10 cellular contexts compared by ENCODE assay signal in genomic region chr2:64607381-64607780, GRCh38. TPM values are rescaled to one million over a fixed set of nuclear protein-coding genes. Genes with fewer than 3 reads are reported as not detected.
DNase-seq lines count a peak whose midpoint lies in the region; ATAC-seq and TF ChIP-seq lines count a peak whose summit lies in the region.
"Had no signal": no experiment of that assay in that cellular context is flagged by ENCODE, and none has a peak within 500 bp of the region (broad histone marks: within the 10 kb centered on the region; RNA-seq: fewer than 3 reads in every experiment).

No MANE protein-coding gene starts in this region.

- H3F3A ChIP-seq in smooth muscle cell (ENCODE audit: low read depth), result peaks cover 5% of the 10 kb centered on the region

- H3K9me3 Mint-ChIP-seq in T-helper 2 cell treated with Interferon-gamma antibody and Interleukin-4, amounts not matched to agents 5 μg/mL and 100 μg/mL, for 36 hours, result peaks cover 11% of the 10 kb centered on the region

- H3K4me3 Mint-ChIP-seq in T-helper 2 cell treated with Interferon-gamma antibody and Interleukin-4, amounts not matched to agents 5 μg/mL and 100 μg/mL, for 36 hours, result peak overlapping the region; percentile 68

- H3K27ac Mint-ChIP-seq in T-helper 2 cell treated with Interferon-gamma antibody and Interleukin-4, amounts not matched to agents 5 μg/mL and 100 μg/mL, for 36 hours, result peak overlapping the region; percentile 79

- WGBS in smooth muscle cell (ENCODE audit: low lambda C conversion rate), result 92% methylated on average over 7 of the region's 7 CpGs

- no peak for DNase-seq in T-helper 2 cell treated with Interferon-gamma antibody and Interleukin-4, amounts not matched to agents 5 μg/mL and 100 μg/mL, for 36 hours (ENCODE audit: low spot score)
- DNase-seq in T-helper 2 cell (no peak), epithelial cell of prostate (ENCODE audit: low read depth, low spot score) (no peak), smooth muscle cell (lab: John Stamatoyannopoulos, UW; ENCODE audit: unreplicated experiment) (no peak), activated gamma-delta T cell (lab: John Stamatoyannopoulos, UW) (no peak)
- DNase-seq: DMS79 treated with DMSO at 0.1 percent for 48 hours, WERI-Rb-1 had no signal

- H4K20me1 ChIP-seq in OCI-LY3 (ENCODE audit: insufficient read depth, low read length), result no peaks in the 10 kb centered on the region
- no peaks in the 10 kb centered on the region for H4K20me1 ChIP-seq in smooth muscle cell (ENCODE audit: low read depth)

- TF ChIP-seq CTCF in OCI-LY3 (IDR thresholded peaks at IDR 0.05; ENCODE audit: low read depth, low read length) (no peak), smooth muscle cell (IDR thresholded peaks at IDR 0.05; ENCODE audit: borderline replicate concordance, insufficient read depth, poor library complexity, severe bottlenecking) (no peak)

- H3K4me1 ChIP-seq in OCI-LY3 (ENCODE audit: low read length) (peaks cover 28% of the 10 kb centered on the region), smooth muscle cell (ENCODE audit: low read depth) (peaks cover 7% of the 10 kb centered on the region)

- H3K27me3 ChIP-seq in OCI-LY3 (ENCODE audit: low read depth, low read length) (peaks cover 7% of the 10 kb centered on the region), smooth muscle cell (ENCODE audit: low read depth) (no peaks in the 10 kb centered on the region)

- H3K27me3 Mint-ChIP-seq in T-helper 2 cell treated with Interferon-gamma antibody and Interleukin-4, amounts not matched to agents 5 μg/mL and 100 μg/mL, for 36 hours (ENCODE audit: low read depth), result peaks cover 11% of the 10 kb centered on the region

- H3K4me1 Mint-ChIP-seq in T-helper 2 cell treated with Interferon-gamma antibody and Interleukin-4, amounts not matched to agents 5 μg/mL and 100 μg/mL, for 36 hours (ENCODE audit: low read depth), result peaks cover 30% of the 10 kb centered on the region

- H3K9ac ChIP-seq in OCI-LY3 (ENCODE audit: low read length), result no peak overlapping the region; the same call in 1 of the 2 replicates
- no peak overlapping the region for H3K9ac ChIP-seq in smooth muscle cell (ENCODE audit: low read depth)

- H3K36me3 Mint-ChIP-seq in T-helper 2 cell treated with Interferon-gamma antibody and Interleukin-4, amounts not matched to agents 5 μg/mL and 100 μg/mL, for 36 hours (ENCODE audit: low read depth), result no peaks in the 10 kb centered on the region

- H3K79me2 ChIP-seq in OCI-LY3 (ENCODE audit: low read length), result no peaks in the 10 kb centered on the region
- no peaks in the 10 kb centered on the region for H3K79me2 ChIP-seq in smooth muscle cell (ENCODE audit: low read depth)

- H3K4me2 ChIP-seq in OCI-LY3 (ENCODE audit: low read length) (peak overlapping the region; percentile 96), smooth muscle cell (peak overlapping the region; percentile 27)

- H3K36me3 ChIP-seq in OCI-LY3 (replicated peaks; ENCODE audit: low read depth, low read length) (no peaks in the 10 kb centered on the region), smooth muscle cell (ENCODE audit: low read depth) (no peaks in the 10 kb centered on the region)
- H3K36me3 ChIP-seq: WERI-Rb-1 had no signal

- H2AFZ ChIP-seq in OCI-LY3 (ENCODE audit: low read depth, low read length), result no peak overlapping the region
- no peak overlapping the region for H2AFZ ChIP-seq in smooth muscle cell (ENCODE audit: low read depth)

- ATAC-seq in HG02642 (IDR thresholded peaks at IDR 0.05; ENCODE audit: poor library complexity, unreplicated experiment), result no peak
- ATAC-seq in HG03469 (IDR thresholded peaks at IDR 0.05; ENCODE audit: unreplicated experiment), result no peak

- H3K4me3 ChIP-seq in OCI-LY3 (ENCODE audit: low read length) (peak overlapping the region; percentile 76), smooth muscle cell (no peak overlapping the region)

- H3K9me3 ChIP-seq in OCI-LY3 (ENCODE audit: insufficient read depth, low read length) (no peaks in the 10 kb centered on the region), smooth muscle cell (replicated peaks; ENCODE audit: low read depth) (no peaks in the 10 kb centered on the region)

- H3K27ac ChIP-seq in OCI-LY3 (ENCODE audit: low read length) (0 out of 2 replicates have a peak overlapping the region, but pooled peaks have one; percentile 3), epithelial cell of prostate (peak overlapping the region; percentile 89), smooth muscle cell (ENCODE audit: low read depth) (peak overlapping the region; percentile 72)
- H3K27ac ChIP-seq: WERI-Rb-1 had no signal

RNA-seq across cellular contexts. Expression of gene SERTAD2, which starts 46.3 kb away (rescaled TPM):
- total RNA-seq in smooth muscle cell, result 23.2 and 23.8 TPM in 2 replicates
- polyA plus RNA-seq in smooth muscle cell, result 14.2 TPM in 2 replicates

Comparison
In these comparisons a context has a peak if more than half of its experiments do, and no peak if none do; other contexts are left out.
1. H3K27ac ChIP-seq: peak in every context shown above with its lines; median percentile 89 in epithelial cell of prostate; 72 in smooth muscle cell; 3 in OCI-LY3.